8 cellular contexts compared by ENCODE assay signal in the genomic region with DNA sequence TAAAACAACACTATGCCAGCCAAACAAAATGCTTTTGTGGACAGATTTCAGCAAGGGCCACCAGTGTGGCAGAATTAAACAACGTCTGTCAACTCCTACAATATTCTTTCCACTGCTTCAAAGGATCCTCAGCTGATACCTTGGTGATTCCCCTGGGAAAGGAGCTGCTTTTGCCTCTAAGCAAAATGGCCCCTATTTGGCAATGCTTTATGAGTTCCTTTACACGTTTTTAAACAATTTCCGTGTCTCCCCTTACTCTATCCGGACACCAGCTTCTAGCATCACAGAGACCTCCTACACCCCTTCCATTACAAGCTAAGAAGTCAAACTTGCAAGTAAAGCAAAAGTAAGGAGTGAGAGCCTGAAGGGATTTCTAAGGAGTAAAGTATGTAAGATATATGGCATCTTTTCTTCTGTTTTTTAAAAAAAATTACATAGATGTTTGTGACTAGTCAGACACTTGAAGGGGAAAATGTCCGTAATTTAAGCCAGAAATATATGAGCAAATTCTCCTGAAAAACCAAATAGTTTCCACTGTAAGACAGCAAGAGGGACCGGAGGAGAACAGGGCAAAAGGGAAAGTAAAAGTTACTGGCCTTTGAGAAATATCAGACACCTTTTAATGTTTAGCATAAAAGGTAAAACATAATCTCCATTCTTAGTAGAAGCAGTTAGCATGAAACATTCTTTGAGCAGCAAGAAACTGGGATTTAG. TPM values are rescaled to one million over a fixed set of nuclear protein-coding genes. Genes with fewer than 3 reads are reported as not detected.
DNase-seq lines count a peak whose midpoint lies in the region; ATAC-seq and TF ChIP-seq lines count a peak whose summit lies in the region.

No MANE protein-coding gene starts in this region.

- DNase-seq in AG10803 (ENCODE audit: low read depth) (no peak), HFFc6 (no peak), astrocyte of the cerebellum (ENCODE audit: low read depth) (no peak), medulla oblongata (ENCODE audit: extremely low spot score) (peak; percentile 27), UCSD-AML1 (lab: John Stamatoyannopoulos, UW; ENCODE audit: unreplicated experiment) (no peak), SKM-1 treated with dmso at 0.1 percent for 144 hours (lab: John Stamatoyannopoulos, UW; ENCODE audit: unreplicated experiment) (no peak)
- no peak for DNase-seq in stimulated activated CD4-positive, alpha-beta T cell treated with anti-CD3 and anti-CD28 coated beads, Interleukin-4, amount 100 ng/mL, for 24 hours

- peaks cover 48% of the 10 kb centered on the region for H3K4me1 Mint-ChIP-seq in HFFc6 (ENCODE audit: low read depth)

- H3K4me3 ChIP-seq in AG10803 (ENCODE audit: low read length) (peak overlapping the region; percentile 83), astrocyte of the cerebellum (ENCODE audit: low read depth, low read length) (peak overlapping the region; percentile 80)

- H3K36me3 Mint-ChIP-seq in HFFc6 (ENCODE audit: low read depth), result peaks cover 6% of the 10 kb centered on the region

- no peak; the same call in 1 of the 2 replicates for TF ChIP-seq CTCF in AG10803 (conservative IDR thresholded peaks at IDR 0.05; ENCODE audit: low read length)
- no peak for TF ChIP-seq CTCF in HFFc6 (IDR thresholded peaks at IDR 0.05)
- no peak for TF ChIP-seq CTCF in astrocyte of the cerebellum (IDR thresholded peaks at IDR 0.05; ENCODE audit: low read depth, low read length, missing control alignments)

- in situ Hi-C loops in astrocyte of the cerebellum (cut with HindIII; ENCODE audit: low sequenced_read_pairs), result no loop called here

- no peaks in the 10 kb centered on the region for H3K27me3 Mint-ChIP-seq in HFFc6 (ENCODE audit: insufficient read depth)

- peak overlapping the region; percentile 94 for H3K4me3 Mint-ChIP-seq in HFFc6

- H3K27ac Mint-ChIP-seq in HFFc6, result peak overlapping the region; percentile 86

- ATAC-seq in GM18511 (IDR thresholded peaks at IDR 0.05; ENCODE audit: unreplicated experiment), result no peak

- no peaks in the 10 kb centered on the region for H3K9me3 Mint-ChIP-seq in HFFc6

RNA-seq across cellular contexts. Expression of gene SOS1, which starts 1.9 kb away (rescaled TPM):
- total RNA-seq in HFFc6 (2021; fragmentation: NEBNext Ultra II Directional; extraction: Animal tissue kit (Norgen Biotek cat#: 25700)), result 10 to 100 TPM; 20.9 to 31.4 (median 24.6) TPM
